ENCODE assay signal across 8 cellular contexts in genomic region chr9:12775373-12775962, GRCh38. TPM values are rescaled to one million over a fixed set of nuclear protein-coding genes. Genes with fewer than 3 reads are reported as not detected.
A peak's percentile ranks its signal among the peaks of the same experiment; 100 is the strongest.
DNase-seq lines count a peak whose midpoint lies in the region; ATAC-seq and TF ChIP-seq lines count a peak whose summit lies in the region.

No MANE protein-coding gene starts in this region.

- 1% methylated on average over 37 of the region's 37 CpGs for WGBS in liver
- WGBS in thyroid gland, 2 donors: 1% methylated on average over 21 to 22 of the region's 37 CpGs

- no peak for TF ChIP-seq RAD21 in liver (IDR thresholded peaks at IDR 0.05)

- DNase-seq in LoVo (ENCODE audit: low spot score) (peak; percentile 7), cardiac fibroblast (ENCODE audit: low read depth in 2 of 2) (no peak), thyroid gland (peak in 1 of 2 donors; percentile 7), NCI-H1436 treated with DMSO at 0.1 percent for 48 hours (lab: John Stamatoyannopoulos, UW) (no peak), NOMO-1 treated with DMSO at 0.1 percent for 48 hours (lab: John Stamatoyannopoulos, UW; ENCODE audit: unreplicated experiment) (no peak)
- DNase-seq in stimulated activated CD4-positive, alpha-beta T cell treated with anti-CD3 and anti-CD28 coated beads, Interleukin-2, amount 100 ng/mL, for 24 hours: no peak

- intact Hi-C loops in thyroid gland (cut with DNase I): no loop called here

- H3K9me3 ChIP-seq in liver (ENCODE audit: control insufficient read depth in 4 of 4, low read length in 3 of 4) (no peaks in the 10 kb centered on the region), thyroid gland (no peaks in the 10 kb centered on the region)

- peaks cover 2 to 10% (median 5%) of the 10 kb centered on the region in 4 donors for H3K4me1 ChIP-seq in liver (ENCODE audit: control insufficient read depth in 4 of 4, insufficient read depth in 4 of 4, low read length in 3 of 4)
- peaks cover 0 to 5% of the 10 kb centered on the region in 2 donors for H3K4me1 ChIP-seq in thyroid gland

- no peaks in the 10 kb centered on the region for H3K36me3 ChIP-seq in liver (ENCODE audit: control insufficient read depth in 4 of 4, insufficient read depth in 3 of 4, low read depth in 1 of 4, low read length in 3 of 4)
- H3K36me3 ChIP-seq in thyroid gland: no peaks in the 10 kb centered on the region

- TF ChIP-seq CTCF in cardiac fibroblast (IDR thresholded peaks at IDR 0.05; ENCODE audit: low read depth, low read length) (no peak), liver (IDR thresholded peaks at IDR 0.05; ENCODE audit: low read depth, low read length, missing input control) (no peak), thyroid gland (IDR thresholded peaks at IDR 0.05) (no peak)

- H3K9ac ChIP-seq in liver (ENCODE audit: low read depth in 1 of 2, low read length in 2 of 2): peak overlapping the region; percentile 72 to 84

- peak overlapping the region; percentile 72 to 95 for H3K4me3 ChIP-seq in cardiac fibroblast (replicated peaks in 1 of 2; ENCODE audit: low read depth in 2 of 2, low read length in 2 of 2)
- peak overlapping the region; percentile 54 to 97 (median 92) for H3K4me3 ChIP-seq in liver (ENCODE audit: low read depth in 1 of 3, low read length in 3 of 3)
- H3K4me3 ChIP-seq in thyroid gland (replicated peaks in 1 of 3): peak overlapping the region; percentile 35 to 87 (median 61)

- peak overlapping the region; percentile 99 for H3K27ac ChIP-seq in liver (ENCODE audit: low read depth in 1 of 2, low read length in 2 of 2)
- peak overlapping the region; percentile 61 to 80 (median 74) for H3K27ac ChIP-seq in thyroid gland

- peak; percentile 21 for ATAC-seq in GM18511 (IDR thresholded peaks at IDR 0.05; ENCODE audit: unreplicated experiment)

- no peaks in the 10 kb centered on the region for H3K27me3 ChIP-seq in liver (ENCODE audit: control insufficient read depth in 4 of 4, insufficient read depth in 4 of 4, low read length in 3 of 4)
- H3K27me3 ChIP-seq in thyroid gland: no peaks in the 10 kb centered on the region

- TF ChIP-seq POLR2A in thyroid gland (IDR thresholded peaks at IDR 0.05): no peak

TF ChIP-seq in liver, 16 proteins besides CTCF, POLR2A, EP300 and RAD21:
- no peak for TF ChIP-seq RXRA (IDR thresholded peaks at IDR 0.05)
- no peak for TF ChIP-seq SP1 (IDR thresholded peaks at IDR 0.05)
- TF ChIP-seq ATF3 (IDR thresholded peaks at IDR 0.05): no peak
- TF ChIP-seq HNF4G (IDR thresholded peaks at IDR 0.05): no peak
- TF ChIP-seq TAF1 (conservative IDR thresholded peaks at IDR 0.05): no peak
- no peak for TF ChIP-seq FOXA1 (IDR thresholded peaks at IDR 0.05)
- TF ChIP-seq HNF4A (conservative IDR thresholded peaks at IDR 0.05): no peak
- no peak for TF ChIP-seq FOXA2 (IDR thresholded peaks at IDR 0.05)
- no peak for TF ChIP-seq MAX (IDR thresholded peaks at IDR 0.05)
- no peak for TF ChIP-seq EGR1 (IDR thresholded peaks at IDR 0.05; ENCODE audit: low read depth in 2 of 2)
- TF ChIP-seq NR2F2 (IDR thresholded peaks at IDR 0.05): no peak
- TF ChIP-seq REST (IDR thresholded peaks at IDR 0.05): no peak
- TF ChIP-seq YY1 (IDR thresholded peaks at IDR 0.05): no peak
- TF ChIP-seq GABPA (IDR thresholded peaks at IDR 0.05 in 1 of 2, conservative IDR thresholded peaks at IDR 0.05 in 1 of 2): no peak
- no peak for TF ChIP-seq ZBTB33 (IDR thresholded peaks at IDR 0.05)
- TF ChIP-seq JUND (IDR thresholded peaks at IDR 0.05): no peak
TF ChIP-seq in liver: peak in this region for 0.

RNA-seq across cellular contexts. Expression of gene LURAP1L, which starts 0.6 kb away (rescaled TPM):
- total RNA-seq in liver (10 to 100 TPM in 1 of 2 donors, 1 to 10 TPM in 1; 4.2 to 18.6 TPM), thyroid gland (1 to 10 TPM; 2.3 to 4.7 (median 3.2) TPM)
- polyA plus RNA-seq in liver: 1 to 10 TPM; 7.8 to 9.9 TPM
